In the genomic region with DNA sequence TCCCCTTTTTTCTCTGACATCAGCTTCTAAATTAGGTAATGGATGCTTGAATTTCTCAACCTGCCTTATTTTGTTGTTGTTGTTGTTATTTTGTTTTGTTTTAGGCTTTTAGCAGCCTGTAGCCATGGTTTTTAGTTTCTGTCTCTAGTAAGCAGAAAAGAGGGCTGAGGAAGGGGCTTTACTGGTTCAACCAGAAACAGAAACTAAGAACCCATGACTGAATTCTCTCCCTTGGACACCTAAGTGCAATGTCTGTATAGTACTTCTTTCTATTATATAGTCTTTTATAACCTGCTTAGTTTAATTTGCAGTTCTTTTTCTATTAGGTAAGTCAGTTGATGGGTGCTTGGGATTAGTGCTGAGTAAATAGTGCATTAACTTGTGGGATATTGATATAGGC, we compare ENCODE assay signal across 1 cellular context.
TF ChIP-seq lines count a peak whose summit lies in the region.

No MANE protein-coding gene starts in this region.

TF ChIP-seq in HepG2, 621 proteins besides CTCF, POLR2A, EP300 and RAD21 (continued from another document):
- TF ChIP-seq, protein P1, sequence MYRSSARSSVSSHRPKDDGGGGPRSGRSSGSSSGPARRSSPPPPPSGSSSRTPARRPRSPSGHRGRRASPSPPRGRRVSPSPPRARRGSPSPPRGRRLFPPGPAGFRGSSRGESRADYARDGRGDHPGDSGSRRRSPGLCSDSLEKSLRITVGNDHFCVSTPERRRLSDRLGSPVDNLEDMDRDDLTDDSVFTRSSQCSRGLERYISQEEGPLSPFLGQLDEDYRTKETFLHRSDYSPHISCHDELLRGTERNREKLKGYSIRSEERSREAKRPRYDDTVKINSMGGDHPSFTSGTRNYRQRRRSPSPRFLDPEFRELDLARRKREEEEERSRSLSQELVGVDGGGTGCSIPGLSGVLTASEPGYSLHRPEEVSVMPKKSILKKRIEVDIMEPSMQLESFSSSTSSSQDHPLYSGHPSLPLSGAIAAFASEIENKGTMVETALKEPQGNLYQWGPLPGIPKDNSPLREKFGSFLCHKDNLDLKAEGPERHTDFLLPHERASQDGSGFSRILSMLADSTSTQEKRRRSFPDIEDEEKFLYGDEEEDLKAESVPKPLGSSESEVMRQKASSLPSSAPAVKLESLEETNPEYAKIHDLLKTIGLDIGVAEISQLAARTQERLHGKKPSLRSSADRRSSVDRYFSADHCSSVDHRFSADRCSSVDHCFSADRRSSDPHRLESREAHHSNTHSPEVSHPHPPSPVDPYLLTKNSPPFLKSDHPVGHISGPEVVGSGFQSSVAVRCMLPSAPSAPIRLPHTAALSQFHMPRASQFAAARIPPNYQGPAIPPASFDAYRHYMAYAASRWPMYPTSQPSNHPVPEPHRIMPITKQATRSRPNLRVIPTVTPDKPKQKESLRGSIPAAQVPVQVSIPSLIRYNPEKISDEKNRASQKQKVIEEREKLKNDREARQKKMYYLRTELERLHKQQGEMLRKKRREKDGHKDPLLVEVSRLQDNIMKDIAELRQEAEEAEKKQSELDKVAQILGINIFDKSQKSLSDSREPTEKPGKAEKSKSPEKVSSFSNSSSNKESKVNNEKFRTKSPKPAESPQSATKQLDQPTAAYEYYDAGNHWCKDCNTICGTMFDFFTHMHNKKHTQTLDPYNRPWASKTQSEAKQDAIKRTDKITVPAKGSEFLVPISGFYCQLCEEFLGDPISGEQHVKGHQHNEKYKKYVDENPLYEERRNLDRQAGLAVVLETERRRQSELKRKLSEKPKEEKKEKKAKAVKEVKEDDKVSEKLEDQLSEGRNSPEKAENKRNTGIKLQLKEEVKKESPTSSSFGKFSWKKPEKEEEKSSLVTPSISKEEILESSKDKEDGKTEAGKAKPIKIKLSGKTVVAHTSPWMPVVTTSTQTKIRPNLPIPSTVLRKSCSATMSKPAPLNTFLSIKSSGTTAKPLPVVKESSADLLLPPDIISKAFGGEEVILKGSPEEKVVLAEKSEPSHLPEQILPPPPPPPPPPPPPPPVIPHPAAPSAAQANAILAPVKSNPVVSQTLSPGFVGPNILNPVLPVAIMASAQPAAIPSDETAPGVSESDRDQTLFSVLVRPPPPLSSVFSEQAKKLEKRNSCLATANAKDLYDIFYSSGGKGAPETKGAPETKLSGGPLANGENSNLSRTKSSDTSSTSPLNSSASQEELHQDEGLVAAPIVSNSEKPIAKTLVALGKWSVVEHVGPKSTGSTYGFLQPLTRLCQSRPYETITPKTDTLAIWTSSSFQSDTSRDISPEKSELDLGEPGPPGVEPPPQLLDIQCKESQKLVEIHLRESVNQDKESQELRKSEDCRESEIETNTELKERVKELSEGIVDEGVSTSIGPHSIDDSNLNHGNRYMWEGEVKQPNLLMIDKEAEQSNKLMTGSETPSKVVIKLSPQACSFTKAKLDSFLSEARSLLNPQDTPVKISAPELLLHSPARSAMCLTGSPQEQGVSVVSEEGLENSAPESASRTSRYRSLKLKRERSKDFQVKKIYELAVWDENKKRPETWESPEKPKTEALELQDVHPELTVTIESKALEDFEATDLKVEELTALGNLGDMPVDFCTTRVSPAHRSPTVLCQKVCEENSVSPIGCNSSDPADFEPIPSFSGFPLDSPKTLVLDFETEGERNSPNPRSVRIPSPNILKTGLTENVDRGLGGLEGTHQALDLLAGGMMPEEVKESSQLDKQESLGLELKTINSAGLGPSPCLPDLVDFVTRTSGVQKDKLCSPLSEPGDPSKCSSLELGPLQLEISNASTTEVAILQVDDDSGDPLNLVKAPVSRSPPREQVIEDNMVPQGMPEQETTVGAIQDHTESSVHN (CRISPR knock-in tag; IDR thresholded peaks at IDR 0.05) = no peak
- TF ChIP-seq SSRP1 (CRISPR knock-in tag; IDR thresholded peaks at IDR 0.05) (no peak), RORA (CRISPR knock-in tag; IDR thresholded peaks at IDR 0.05) (no peak), ZNF766 (CRISPR knock-in tag; IDR thresholded peaks at IDR 0.05; ENCODE audit: borderline replicate concordance) (no peak), ADNP (CRISPR knock-in tag; IDR thresholded peaks at IDR 0.05) (no peak), RCOR2 (CRISPR knock-in tag; IDR thresholded peaks at IDR 0.05) (no peak), ZFP36L2 (CRISPR knock-in tag; IDR thresholded peaks at IDR 0.05) (no peak)
- TF ChIP-seq, protein P2, sequence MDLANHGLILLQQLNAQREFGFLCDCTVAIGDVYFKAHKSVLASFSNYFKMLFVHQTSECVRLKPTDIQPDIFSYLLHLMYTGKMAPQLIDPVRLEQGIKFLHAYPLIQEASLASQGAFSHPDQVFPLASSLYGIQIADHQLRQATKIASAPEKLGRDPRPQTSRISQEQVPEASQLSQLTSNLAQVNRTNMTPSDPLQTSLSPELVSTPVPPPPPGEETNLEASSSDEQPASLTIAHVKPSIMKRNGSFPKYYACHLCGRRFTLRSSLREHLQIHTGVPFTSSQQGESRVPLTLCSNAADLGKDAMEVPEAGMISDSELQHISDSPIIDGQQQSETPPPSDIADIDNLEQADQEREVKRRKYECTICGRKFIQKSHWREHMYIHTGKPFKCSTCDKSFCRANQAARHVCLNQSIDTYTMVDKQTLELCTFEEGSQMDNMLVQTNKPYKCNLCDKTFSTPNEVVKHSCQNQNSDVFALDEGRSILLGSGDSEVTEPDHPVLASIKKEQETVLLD (CRISPR knock-in tag; IDR thresholded peaks at IDR 0.05; ENCODE audit: low read depth) = no peak
- TF ChIP-seq, protein P3, sequence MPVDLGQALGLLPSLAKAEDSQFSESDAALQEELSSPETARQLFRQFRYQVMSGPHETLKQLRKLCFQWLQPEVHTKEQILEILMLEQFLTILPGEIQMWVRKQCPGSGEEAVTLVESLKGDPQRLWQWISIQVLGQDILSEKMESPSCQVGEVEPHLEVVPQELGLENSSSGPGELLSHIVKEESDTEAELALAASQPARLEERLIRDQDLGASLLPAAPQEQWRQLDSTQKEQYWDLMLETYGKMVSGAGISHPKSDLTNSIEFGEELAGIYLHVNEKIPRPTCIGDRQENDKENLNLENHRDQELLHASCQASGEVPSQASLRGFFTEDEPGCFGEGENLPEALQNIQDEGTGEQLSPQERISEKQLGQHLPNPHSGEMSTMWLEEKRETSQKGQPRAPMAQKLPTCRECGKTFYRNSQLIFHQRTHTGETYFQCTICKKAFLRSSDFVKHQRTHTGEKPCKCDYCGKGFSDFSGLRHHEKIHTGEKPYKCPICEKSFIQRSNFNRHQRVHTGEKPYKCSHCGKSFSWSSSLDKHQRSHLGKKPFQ (CRISPR knock-in tag; IDR thresholded peaks at IDR 0.05; ENCODE audit: insufficient replicate concordance) = no peak
- TF ChIP-seq, protein P4, sequence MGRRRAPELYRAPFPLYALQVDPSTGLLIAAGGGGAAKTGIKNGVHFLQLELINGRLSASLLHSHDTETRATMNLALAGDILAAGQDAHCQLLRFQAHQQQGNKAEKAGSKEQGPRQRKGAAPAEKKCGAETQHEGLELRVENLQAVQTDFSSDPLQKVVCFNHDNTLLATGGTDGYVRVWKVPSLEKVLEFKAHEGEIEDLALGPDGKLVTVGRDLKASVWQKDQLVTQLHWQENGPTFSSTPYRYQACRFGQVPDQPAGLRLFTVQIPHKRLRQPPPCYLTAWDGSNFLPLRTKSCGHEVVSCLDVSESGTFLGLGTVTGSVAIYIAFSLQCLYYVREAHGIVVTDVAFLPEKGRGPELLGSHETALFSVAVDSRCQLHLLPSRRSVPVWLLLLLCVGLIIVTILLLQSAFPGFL (CRISPR knock-in tag; IDR thresholded peaks at IDR 0.05) = no peak
TF ChIP-seq in HepG2: peak in this region for 0.
